ENCODE assay signal across 10 cellular contexts in the genomic region with DNA sequence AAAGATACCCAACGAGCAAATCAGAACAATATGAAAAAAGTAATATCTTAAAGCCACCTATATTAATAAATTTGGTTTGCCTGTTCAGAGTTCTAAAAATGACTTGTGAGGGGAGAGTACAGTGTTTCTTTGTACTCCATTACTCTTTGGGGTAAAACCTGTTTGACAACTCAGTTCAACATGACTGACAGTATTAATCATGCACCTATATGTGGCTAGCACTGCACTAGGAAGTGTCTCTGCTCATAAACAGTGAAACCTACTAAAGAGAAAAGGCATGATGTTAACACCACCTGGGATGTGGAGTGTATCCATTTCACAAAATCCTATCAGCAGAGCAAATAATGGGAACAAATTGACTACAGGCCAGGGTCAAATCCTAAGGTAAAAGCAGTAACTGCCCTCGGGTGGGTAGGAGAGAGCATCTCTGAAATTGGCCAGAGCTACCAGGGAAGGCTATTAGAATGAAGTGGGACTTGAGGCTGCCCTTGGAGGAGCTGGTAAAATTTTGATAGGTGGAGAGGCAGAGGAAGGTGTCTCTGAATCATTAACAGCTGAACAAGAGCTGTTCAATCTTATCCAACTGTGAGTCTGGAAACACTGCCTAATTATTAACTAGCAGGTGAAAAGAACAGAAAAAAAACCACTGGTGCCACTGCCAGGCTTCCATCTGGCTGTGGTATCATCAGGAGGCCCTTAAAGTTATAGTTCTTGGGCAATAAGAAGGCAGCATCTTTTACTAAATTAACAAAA.
DNase-seq lines count a peak whose midpoint lies in the region; ATAC-seq, FAIRE-seq and TF ChIP-seq lines count a peak whose summit lies in the region.
"Had no signal": no experiment of that assay in that cellular context is flagged by ENCODE, and none has a peak within 500 bp of the region (broad histone marks: within the 10 kb centered on the region; RNA-seq: fewer than 3 reads in every experiment).

No MANE protein-coding gene starts in this region.

- H2AK5ac ChIP-seq in H9 (ENCODE audit: insufficient read length, low read length) = no peak overlapping the region

- no peak overlapping the region for H2BK15ac ChIP-seq in H9 (ENCODE audit: low read depth, low read length)

- H2BK5ac ChIP-seq in H9 (ENCODE audit: insufficient read length, low read length) = no peak overlapping the region

- no peaks in the 10 kb centered on the region for H3K36me3 ChIP-seq in lower lobe of right lung
- H3K36me3 ChIP-seq: brain microvascular endothelial cell had no signal

- no peak overlapping the region for H3K4me3 ChIP-seq in lower lobe of right lung

- no peak overlapping the region for H2AFZ ChIP-seq in H9 (ENCODE audit: low read length)

- ATAC-seq in HG02642 (IDR thresholded peaks at IDR 0.05; ENCODE audit: poor library complexity, unreplicated experiment) (peak; percentile 59), lower lobe of right lung (peak; percentile 60 to 81), HG03439 (IDR thresholded peaks at IDR 0.05; ENCODE audit: unreplicated experiment) (no peak)

- no peaks in the 10 kb centered on the region for H3K79me2 ChIP-seq in H9 (ENCODE audit: insufficient read depth, low read length)

- no peaks in the 10 kb centered on the region for H3K27me3 Mint-ChIP-seq in H9 (ENCODE audit: low read depth)

- no peak overlapping the region for H3K56ac ChIP-seq in H9 (ENCODE audit: insufficient read length, low read depth, low read length)

- H3K27ac Mint-ChIP-seq in H9 = no peak overlapping the region

- H3K4me1 ChIP-seq in lower lobe of right lung (peaks cover 22% of the 10 kb centered on the region), H9 (ENCODE audit: insufficient read depth, low read length) (no peaks in the 10 kb centered on the region; the same call in 1 of the 2 replicates)

- no peak overlapping the region for H3K4me2 ChIP-seq in H9 (ENCODE audit: insufficient read depth, insufficient read length, low read length)

- no peak overlapping the region for H3T11ph ChIP-seq in H9 (ENCODE audit: low read length)

- no peaks in the 10 kb centered on the region for H3K36me3 Mint-ChIP-seq in H9 (ENCODE audit: insufficient read depth in 1 of 3, low read depth in 3 of 3)

- no peaks in the 10 kb centered on the region for H3K23me2 ChIP-seq in H9 (ENCODE audit: insufficient read length, low read depth, low read length, poor library complexity, severe bottlenecking)

- no peak overlapping the region for H4K8ac ChIP-seq in H9 (replicated peaks; ENCODE audit: insufficient read length, low read depth, low read length)

- H2BK120ac ChIP-seq in H9 (ENCODE audit: low read depth, low read length, poor library complexity, severe bottlenecking) = no peak overlapping the region

- H4K20me1 ChIP-seq in H9 (ENCODE audit: control insufficient read depth, insufficient read depth, insufficient read length) = no peaks in the 10 kb centered on the region

- H3K79me1 ChIP-seq in H9 (ENCODE audit: insufficient read depth, low read depth, low read length, poor library complexity, severe bottlenecking) = no peaks in the 10 kb centered on the region

- H4K91ac ChIP-seq in H9 (ENCODE audit: insufficient read length, low read depth, low read length) = no peak overlapping the region

- no peaks in the 10 kb centered on the region for H3K9me3 ChIP-seq in lower lobe of right lung
- H3K9me3 ChIP-seq in H9 (ENCODE audit: control insufficient read depth, low read depth, low read length) = no peaks in the 10 kb centered on the region

- intact Hi-C loops in lower lobe of right lung (cut with DNase I) (no loop called here), head of caudate nucleus (cut with DNase I) (no loop called here)

- no peak overlapping the region for H3K9ac ChIP-seq in H9 (ENCODE audit: extremely low read depth, insufficient read length, low read length)

- H3K18ac ChIP-seq in H9 (ENCODE audit: insufficient read length, low read depth, low read length) = no peak overlapping the region

- TF ChIP-seq CTCF in lower lobe of right lung (IDR thresholded peaks at IDR 0.05) (no peak), H9 (conservative IDR thresholded peaks at IDR 0.05) (no peak)

- no peak for DNase-seq in GM18507 (ENCODE audit: extremely low spot score, insufficient read length, low read depth)
- DNase-seq in NCI-H2171 treated with DMSO at 0.1 percent for 48 hours (lab: John Stamatoyannopoulos, UW) = peak; percentile 40
- no peak for DNase-seq in lower lobe of right lung
- DNase-seq in H9 = no peak
- DNase-seq in SKM-1 treated with dmso at 0.1 percent for 144 hours (lab: John Stamatoyannopoulos, UW; ENCODE audit: unreplicated experiment) = no peak
- DNase-seq in head of caudate nucleus = no peak
- DNase-seq: brain microvascular endothelial cell, Right ventricle myocardium superior had no signal

- H3K4me1 Mint-ChIP-seq in H9 = peaks cover 10 to 18% of the 10 kb centered on the region in 2 experiments

- FAIRE-seq in GM18507 (lab: Jason Lieb, UNC) = peak; percentile 92

- H3K27ac ChIP-seq in lower lobe of right lung (no peak overlapping the region), H9 (ENCODE audit: insufficient read length, low read depth, low read length) (no peak overlapping the region)
- H3K27ac ChIP-seq: brain microvascular endothelial cell had no signal

- no peaks in the 10 kb centered on the region for H3K9me3 Mint-ChIP-seq in H9

- WGBS in H9 (ENCODE audit: extremely low coverage, insufficient read length, low lambda C conversion rate) = no CpG with 5 or more reads among the region's 2 CpGs

- no peak overlapping the region for H3K23ac ChIP-seq in H9 (ENCODE audit: insufficient read length, low read depth, low read length)

- H3K27me3 ChIP-seq in lower lobe of right lung (ENCODE audit: low read depth) (no peaks in the 10 kb centered on the region), H9 (ENCODE audit: insufficient read depth, low read length) (no peaks in the 10 kb centered on the region)
- H3K27me3 ChIP-seq: brain microvascular endothelial cell had no signal

- no peak overlapping the region for H3K14ac ChIP-seq in H9 (ENCODE audit: insufficient read depth, low read length)

- H2BK12ac ChIP-seq in H9 (ENCODE audit: insufficient read length, low read depth, low read length) = no peak overlapping the region

- H3K4ac ChIP-seq in H9 (ENCODE audit: low read depth, low read length) = no peak overlapping the region

- no peak overlapping the region for H3K4me3 Mint-ChIP-seq in H9

- H2BK20ac ChIP-seq in H9 (ENCODE audit: low read depth, low read length, poor library complexity, severe bottlenecking) = no peak overlapping the region

- no peak overlapping the region for H4K5ac ChIP-seq in H9 (ENCODE audit: insufficient read length, low read depth, low read length)
